Comparison of ENCODE assay signal across 22 cellular contexts in genomic region chr3:197012021-197012883, GRCh38.
"Had no signal": no experiment of that assay in that cellular context is flagged by ENCODE, and none has a peak within 500 bp of the region (broad histone marks: within the 10 kb centered on the region; RNA-seq: fewer than 3 reads in every experiment).

No MANE protein-coding gene starts in this region.

- H3K27ac ChIP-seq: coronary artery, epithelial cell of prostate, esophagus muscularis mucosa, gastrocnemius medialis, neutrophil, psoas muscle, right lobe of liver, stomach, thoracic aorta, transverse colon had no signal

- H3K4me3 ChIP-seq: coronary artery, esophagus muscularis mucosa, gastrocnemius medialis, psoas muscle, right lobe of liver, stomach, thoracic aorta, transverse colon had no signal

- FAIRE-seq: endometrium, keratinocyte had no signal

- DNase-seq: effector CD4-positive, alpha-beta T cell; gastrocnemius medialis; immature natural killer cell; mesendoderm; naive B cell; psoas muscle; retina; right lobe of liver; stimulated activated CD4-positive, alpha-beta T cell treated with anti-CD3 and anti-CD28 coated beads, Interleukin-4, amount 100 ng/mL, for 1 hour; stimulated activated CD8-positive, alpha-beta memory T cell treated with anti-CD3 and anti-CD28 coated beads, Interleukin-4, amount 100 ng/mL, for 48 hours; stomach; substantia nigra; transverse colon had no signal

- H3K27me3 ChIP-seq: gastrocnemius medialis, neutrophil, right lobe of liver, transverse colon had no signal

- H3K27ac Mint-ChIP-seq: immature natural killer cell; naive B cell; nephron; stimulated activated effector memory CD8-positive, alpha-beta T cell treated with anti-CD3 and anti-CD28 coated beads, Interleukin-12 subunit alpha, Interleukin-12 subunit beta, amount 100 ng/mL, for 72 hours had no signal

- H3K36me3 Mint-ChIP-seq: immature natural killer cell; naive B cell; stimulated activated effector memory CD8-positive, alpha-beta T cell treated with anti-CD3 and anti-CD28 coated beads, Interleukin-12 subunit alpha, Interleukin-12 subunit beta, amount 100 ng/mL, for 72 hours had no signal

- H3K4me1 Mint-ChIP-seq: immature natural killer cell; naive B cell; stimulated activated effector memory CD8-positive, alpha-beta T cell treated with anti-CD3 and anti-CD28 coated beads, Interleukin-12 subunit alpha, Interleukin-12 subunit beta, amount 100 ng/mL, for 72 hours had no signal

- H3K4me3 Mint-ChIP-seq: immature natural killer cell; naive B cell; nephron; stimulated activated effector memory CD8-positive, alpha-beta T cell treated with anti-CD3 and anti-CD28 coated beads, Interleukin-12 subunit alpha, Interleukin-12 subunit beta, amount 100 ng/mL, for 72 hours had no signal

- ATAC-seq: gastrocnemius medialis; psoas muscle; right lobe of liver; stimulated activated effector memory CD8-positive, alpha-beta T cell treated with anti-CD3 and anti-CD28 coated beads, Interleukin-12 subunit alpha, Interleukin-12 subunit beta, amount 100 ng/mL, for 72 hours had no signal

- H3K9me3 ChIP-seq: esophagus muscularis mucosa, gastrocnemius medialis, neutrophil, psoas muscle, right lobe of liver, stomach, thoracic aorta, transverse colon had no signal

- H3K36me3 ChIP-seq: esophagus muscularis mucosa, gastrocnemius medialis, neutrophil, right lobe of liver, stomach, thoracic aorta, transverse colon had no signal

- H3K4me1 ChIP-seq: esophagus muscularis mucosa, gastrocnemius medialis, psoas muscle, right lobe of liver, stomach, transverse colon had no signal

- H3K9me3 Mint-ChIP-seq: immature natural killer cell; nephron; stimulated activated effector memory CD8-positive, alpha-beta T cell treated with anti-CD3 and anti-CD28 coated beads, Interleukin-12 subunit alpha, Interleukin-12 subunit beta, amount 100 ng/mL, for 72 hours had no signal
